Comparison of ENCODE assay signal across 8 cellular contexts in the genomic region with DNA sequence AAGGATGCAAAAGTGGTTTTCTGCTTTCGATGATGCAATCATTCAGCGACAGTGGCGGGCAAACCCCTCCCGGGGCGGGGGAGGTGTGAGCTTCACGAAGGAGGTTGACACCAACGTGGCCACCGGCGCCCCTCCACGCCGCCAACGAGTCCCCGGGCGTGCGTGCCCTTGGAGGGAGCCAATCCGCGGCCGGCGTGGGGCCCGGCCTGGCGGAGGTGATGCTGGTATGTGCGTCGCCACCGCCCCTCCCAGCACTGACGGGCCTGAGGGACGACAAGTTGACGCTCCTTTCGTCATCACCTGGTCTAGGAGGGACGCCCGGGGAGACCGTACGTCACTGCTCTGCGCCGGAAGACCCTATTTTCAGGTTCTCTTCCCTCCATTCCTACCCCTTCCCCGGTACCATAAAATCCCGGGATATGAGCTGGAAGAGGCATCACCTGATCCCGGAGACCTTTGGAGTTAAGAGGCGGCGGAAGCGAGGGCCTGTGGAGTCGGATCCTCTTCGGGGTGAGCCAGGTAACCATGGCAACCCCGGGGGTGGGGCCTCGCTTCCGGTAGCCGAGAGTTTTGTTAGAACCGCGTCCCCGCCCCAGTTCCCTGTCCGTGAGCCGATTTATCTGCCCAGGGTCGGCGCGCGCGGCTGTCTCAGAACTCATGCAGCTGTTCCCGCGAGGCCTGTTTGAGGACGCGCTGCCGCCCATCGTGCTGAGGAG. TPM values are rescaled to one million over a fixed set of nuclear protein-coding genes. Genes with fewer than 3 reads are reported as not detected.
A peak's percentile ranks its signal among the peaks of the same experiment; 100 is the strongest.
DNase-seq lines count a peak whose midpoint lies in the region; FAIRE-seq and TF ChIP-seq lines count a peak whose summit lies in the region.

A gene (minus strand): TSS at position 146 of the 716 bp plus-strand sequence. CDS start 463 bp downstream, outside the sequence.

- H3K4me3 Mint-ChIP-seq in activated naive CD4-positive, alpha-beta T cell treated with anti-CD3 and anti-CD28 coated beads for 36 hours = peak within 1 kb of the TSS; percentile 98

- intact Hi-C loops in activated naive CD4-positive, alpha-beta T cell treated with anti-CD3 and anti-CD28 coated beads for 36 hours (cut with micrococcal nuclease) = loop anchor here (1.0 kb wide), 1 partner anchor 13 kb away; a partner anchor contains a TSS

- H3K27me3 ChIP-seq in neutrophil = no peaks in the 10 kb centered on the region

- POLR2A ChIA-PET in HEK293T (lab: Yijun Ruan, JAX) = interaction anchor here (0.8 to 7.0 kb wide), 14 partner anchors 8 to 431 kb away, joined by 3 to 84 read pairs (median 6); a partner anchor contains a TSS

- in situ Hi-C loops in SK-MEL-5 (cut with HindIII; ENCODE audit: low pct_unique_long_range_greater_than_20kb, low sequenced_read_pairs) = no loop called here

- H3K27me3 Mint-ChIP-seq in activated naive CD4-positive, alpha-beta T cell treated with anti-CD3 and anti-CD28 coated beads for 36 hours (ENCODE audit: low read depth) = no peaks in the 10 kb centered on the region

- peaks cover 36% of the 10 kb centered on the region for H3K36me3 ChIP-seq in neutrophil

- H3K4me1 ChIP-seq in neutrophil (ENCODE audit: control insufficient read depth in 1 of 2, insufficient read depth in 1 of 2, low read depth in 1 of 2, low read length in 1 of 2) = peaks cover 19 to 29% of the 10 kb centered on the region in 2 experiments

- CTCF ChIA-PET in HEK293T (lab: Yijun Ruan, JAX) = no interaction called here
- CTCF ChIA-PET in activated naive CD4-positive, alpha-beta T cell treated with anti-CD3 and anti-CD28 coated beads for 36 hours (lab: Charles Lee) = interaction anchor here (1.4 kb wide), 2 partner anchors 15 to 20 kb away, joined by 3 to 9 read pairs; no protein-coding TSS in a partner anchor

- H3K36me3 Mint-ChIP-seq in activated naive CD4-positive, alpha-beta T cell treated with anti-CD3 and anti-CD28 coated beads for 36 hours (ENCODE audit: low read depth) = peaks cover 23% of the 10 kb centered on the region

- DNase-seq in GF-D8 (lab: John Stamatoyannopoulos, UW) (peak; percentile 93), HEK293T (ENCODE audit: extremely low spot score) (peak; percentile 95), MV-4-11 (lab: John Stamatoyannopoulos, UW) (peak; percentile 97), SK-MEL-5 (ENCODE audit: low read depth, low spot score) (peak; percentile 97), frontal cortex (ENCODE audit: low spot score in 2 of 2) (peak; percentile 97 to 99), substantia nigra (lab: John Stamatoyannopoulos, UW) (peak; percentile 77 to 100 (median 93))
- DNase-seq in activated naive CD4-positive, alpha-beta T cell treated with anti-CD3 and anti-CD28 coated beads for 36 hours = peak; percentile 99

- H3K9me3 Mint-ChIP-seq in activated naive CD4-positive, alpha-beta T cell treated with anti-CD3 and anti-CD28 coated beads for 36 hours = no peaks in the 10 kb centered on the region

- FAIRE-seq in frontal cortex (lab: Jason Lieb, UNC) = no peak

- H3K27ac ChIP-seq in neutrophil (peak within 1 kb of the TSS; percentile 100), substantia nigra (ENCODE audit: low read depth, low read length, poor library complexity, severe bottlenecking) (peak within 1 kb of the TSS; percentile 98)

- H3K9me3 ChIP-seq in neutrophil = no peaks in the 10 kb centered on the region

- H3K4me3 ChIP-seq in neutrophil (ENCODE audit: low read depth in 1 of 2, low read length in 1 of 2) = peak within 1 kb of the TSS; percentile 81 to 93

- H3K27ac Mint-ChIP-seq in activated naive CD4-positive, alpha-beta T cell treated with anti-CD3 and anti-CD28 coated beads for 36 hours = peak within 1 kb of the TSS; percentile 100

- peaks cover 41% of the 10 kb centered on the region for H3K4me1 Mint-ChIP-seq in activated naive CD4-positive, alpha-beta T cell treated with anti-CD3 and anti-CD28 coated beads for 36 hours (ENCODE audit: low read depth)

- TF ChIP-seq CTCF in neutrophil (IDR thresholded peaks at IDR 0.05) = peak; percentile 29

TF ChIP-seq in HEK293T, 16 proteins besides CTCF, POLR2A, EP300 and RAD21:
- no peak for TF ChIP-seq FOXA1 (IDR thresholded peaks at IDR 0.05)
- TF ChIP-seq TARDBP (IDR thresholded peaks at IDR 0.05) = peak; percentile 97
- TF ChIP-seq ARNT (IDR thresholded peaks at IDR 0.05) = no peak
- TF ChIP-seq FOXK2 (IDR thresholded peaks at IDR 0.05) = no peak
- no peak for TF ChIP-seq ZNF384 (IDR thresholded peaks at IDR 0.05)
- no peak for TF ChIP-seq NFRKB (IDR thresholded peaks at IDR 0.05)
- TF ChIP-seq LEF1 (IDR thresholded peaks at IDR 0.05; ENCODE audit: borderline replicate concordance) = no peak
- no peak; the same call in 1 of the 2 replicates for TF ChIP-seq CTBP1 (IDR thresholded peaks at IDR 0.05; ENCODE audit: borderline replicate concordance)
- peak; percentile 45; the same call in 1 of the 2 replicates for TF ChIP-seq ELF4 (IDR thresholded peaks at IDR 0.05)
- no peak for TF ChIP-seq FOXM1 (IDR thresholded peaks at IDR 0.05; ENCODE audit: borderline replicate concordance)
- peak; percentile 95 for TF ChIP-seq L3MBTL2 (conservative IDR thresholded peaks at IDR 0.05)
- TF ChIP-seq, protein P1, sequence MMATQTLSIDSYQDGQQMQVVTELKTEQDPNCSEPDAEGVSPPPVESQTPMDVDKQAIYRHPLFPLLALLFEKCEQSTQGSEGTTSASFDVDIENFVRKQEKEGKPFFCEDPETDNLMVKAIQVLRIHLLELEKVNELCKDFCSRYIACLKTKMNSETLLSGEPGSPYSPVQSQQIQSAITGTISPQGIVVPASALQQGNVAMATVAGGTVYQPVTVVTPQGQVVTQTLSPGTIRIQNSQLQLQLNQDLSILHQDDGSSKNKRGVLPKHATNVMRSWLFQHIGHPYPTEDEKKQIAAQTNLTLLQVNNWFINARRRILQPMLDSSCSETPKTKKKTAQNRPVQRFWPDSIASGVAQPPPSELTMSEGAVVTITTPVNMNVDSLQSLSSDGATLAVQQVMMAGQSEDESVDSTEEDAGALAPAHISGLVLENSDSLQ (IDR thresholded peaks at IDR 0.05) = peak; percentile 66
- TF ChIP-seq SP1 (IDR thresholded peaks at IDR 0.05) = no peak

RNA-seq across cellular contexts. Expression of the gene that starts here (rescaled TPM):
- 5.2 and 9.2 TPM in 2 replicates for total RNA-seq in SK-MEL-5 (2014; rRNA removed; shearing (Covaris generic))
- polyA plus RNA-seq in SK-MEL-5 (2015; cell fraction: cytosol; rRNA removed) = 6.5 and 6.8 TPM in 2 replicates
- polyA plus RNA-seq in SK-MEL-5 (2015; cell fraction: nucleus; rRNA removed) = 81.7 and 108 TPM in 2 replicates
- 10 to 100 TPM; 12.5 to 13.0 TPM for total RNA-seq in activated naive CD4-positive, alpha-beta T cell treated with anti-CD3 and anti-CD28 coated beads for 36 hours
- 7.3 TPM for total RNA-seq in frontal cortex

Comparison
In these comparisons a context has a peak if more than half of its experiments do, and no peak if none do; other contexts are left out.
1. Peak in every context shown above with its lines: DNase-seq, H3K4me3 ChIP-seq and H3K27ac ChIP-seq.